In genomic region chr2:38187416-38188127, GRCh38 we compare ENCODE assay signal across 13 cellular contexts.
A peak's percentile ranks its signal among the peaks of the same experiment; 100 is the strongest.
DNase-seq lines count a peak whose midpoint lies in the region; ATAC-seq and TF ChIP-seq lines count a peak whose summit lies in the region.
"Had no signal": no experiment of that assay in that cellular context is flagged by ENCODE, and none has a peak within 500 bp of the region (broad histone marks: within the 10 kb centered on the region; RNA-seq: fewer than 3 reads in every experiment).

No MANE protein-coding gene starts in this region.

- H3K4me2 ChIP-seq in PC-9 = no peak overlapping the region

- DNase-seq in natural killer cell treated with Interleukin-12 subunit alpha and Interleukin-12 subunit beta and Interleukin-15 and Interleukin-18, amount 100 ng/mL, for 72 hours (ENCODE audit: low spot score) = no peak
- DNase-seq in natural killer cell = no peak
- DNase-seq in fibroblast of pulmonary artery (ENCODE audit: low read depth) = peak; percentile 96
- DNase-seq in non-pigmented ciliary epithelial cell (ENCODE audit: low read depth) = peak; percentile 89
- no peak for DNase-seq in PC-9
- DNase-seq in glutamatergic neuron = no peak
- no peak for DNase-seq in HT-29 (ENCODE audit: low spot score)
- DNase-seq: activated naive CD8-positive, alpha-beta T cell treated with anti-CD3 and anti-CD28 coated beads, Interleukin-2, amount 10 ng/mL, durations not matched to agents 7 days and 5 days; NCI-H2171 treated with DMSO at 0.1 percent for 48 hours; stimulated activated CD4-positive, alpha-beta T cell treated with anti-CD3 and anti-CD28 coated beads, Interleukin-2, amount 100 ng/mL, for 24 hours had no signal

- intact Hi-C loops in natural killer cell (cut with micrococcal nuclease) (no loop called here), PC-9 (cut with micrococcal nuclease; ENCODE audit: unreplicated experiment) (no loop called here)

- no TSS peak for BruUV-seq in PC-9 (replicated peaks; lab: Mats Ljungman, UMichigan)

- H3F3A ChIP-seq in PC-9 (ENCODE audit: insufficient read depth, low read depth) = no peaks in the 10 kb centered on the region; the same call in 1 of the 2 replicates

- H3K27me3 Mint-ChIP-seq in natural killer cell treated with Interleukin-12 subunit alpha and Interleukin-12 subunit beta and Interleukin-15 and Interleukin-18, amount 100 ng/mL, for 72 hours = peaks cover 29 to 51% of the 10 kb centered on the region in 2 donors
- peaks cover 32 to 43% of the 10 kb centered on the region in 2 donors for H3K27me3 Mint-ChIP-seq in natural killer cell (ENCODE audit: low read depth in 2 of 2)
- H3K27me3 Mint-ChIP-seq in glutamatergic neuron (ENCODE audit: unreplicated experiment) = peaks cover 3% of the 10 kb centered on the region

- H3K4me3 ChIP-seq in fibroblast of pulmonary artery (replicated peaks; ENCODE audit: low read depth, low read length) (no peak overlapping the region), PC-9 (no peak overlapping the region)
- H3K4me3 ChIP-seq: GM12878 had no signal

- no peak overlapping the region for H3K27ac ChIP-seq in PC-9
- H3K27ac ChIP-seq: VCaP had no signal

- no peaks in the 10 kb centered on the region for H3K36me3 ChIP-seq in PC-9 (ENCODE audit: low read depth)

- POLR2A ChIA-PET in PC-9 (lab: Charles Lee; ENCODE audit: unreplicated experiment) = no interaction called here

- no peaks in the 10 kb centered on the region for H3K27me3 ChIP-seq in PC-9 (ENCODE audit: insufficient read depth, low read depth)

- TF ChIP-seq CTCF in natural killer cell (IDR thresholded peaks at IDR 0.05) = no peak
- no peak for TF ChIP-seq CTCF in fibroblast of pulmonary artery (IDR thresholded peaks at IDR 0.05; ENCODE audit: low read length, missing control alignments)
- TF ChIP-seq CTCF in PC-9 (conservative IDR thresholded peaks at IDR 0.05) = no peak
- TF ChIP-seq CTCF in glutamatergic neuron (IDR thresholded peaks at IDR 0.05; ENCODE audit: partially characterized antibody, unreplicated experiment) = no peak

- H3K79me2 ChIP-seq in PC-9 (ENCODE audit: low read depth) = no peaks in the 10 kb centered on the region

- H3K9me2 ChIP-seq in PC-9 (ENCODE audit: insufficient read depth) = no peaks in the 10 kb centered on the region

- H3K4me1 Mint-ChIP-seq in natural killer cell treated with Interleukin-12 subunit alpha and Interleukin-12 subunit beta and Interleukin-15 and Interleukin-18, amount 100 ng/mL, for 72 hours (ENCODE audit: low read depth in 2 of 2) = peaks cover 48 to 52% of the 10 kb centered on the region in 2 donors
- peaks cover 33 to 41% of the 10 kb centered on the region in 2 donors for H3K4me1 Mint-ChIP-seq in natural killer cell
- H3K4me1 Mint-ChIP-seq in glutamatergic neuron (ENCODE audit: low read depth, unreplicated experiment) = no peaks in the 10 kb centered on the region

- H3K27ac Mint-ChIP-seq in natural killer cell treated with Interleukin-12 subunit alpha and Interleukin-12 subunit beta and Interleukin-15 and Interleukin-18, amount 100 ng/mL, for 72 hours = peak overlapping the region; percentile 20 to 34
- no peak overlapping the region for H3K27ac Mint-ChIP-seq in natural killer cell
- H3K27ac Mint-ChIP-seq in glutamatergic neuron (ENCODE audit: unreplicated experiment) = no peak overlapping the region
- H3K27ac Mint-ChIP-seq: activated naive CD8-positive, alpha-beta T cell treated with anti-CD3 and anti-CD28 coated beads, Interleukin-2, amount 10 ng/mL, durations not matched to agents 7 days and 5 days had no signal

- peaks cover 17% of the 10 kb centered on the region for H3K4me1 ChIP-seq in PC-9 (replicated peaks; ENCODE audit: insufficient read depth)

- no peak overlapping the region for H3K4me3 Mint-ChIP-seq in natural killer cell treated with Interleukin-12 subunit alpha and Interleukin-12 subunit beta and Interleukin-15 and Interleukin-18, amount 100 ng/mL, for 72 hours
- no peak overlapping the region for H3K4me3 Mint-ChIP-seq in natural killer cell
- no peak overlapping the region for H3K4me3 Mint-ChIP-seq in glutamatergic neuron (ENCODE audit: unreplicated experiment)
- H3K4me3 Mint-ChIP-seq: activated naive CD8-positive, alpha-beta T cell treated with anti-CD3 and anti-CD28 coated beads, Interleukin-2, amount 10 ng/mL, durations not matched to agents 7 days and 5 days had no signal

- no peak for ATAC-seq in natural killer cell treated with Interleukin-12 subunit alpha and Interleukin-12 subunit beta and Interleukin-15 and Interleukin-18, amount 100 ng/mL, for 72 hours
- no peak for ATAC-seq in natural killer cell
- no peak for ATAC-seq in GM21423 (IDR thresholded peaks at IDR 0.05; ENCODE audit: unreplicated experiment)
- ATAC-seq: GM12878 had no signal

- peaks cover 21% of the 10 kb centered on the region for H3K36me3 Mint-ChIP-seq in natural killer cell treated with Interleukin-12 subunit alpha and Interleukin-12 subunit beta and Interleukin-15 and Interleukin-18, amount 100 ng/mL, for 72 hours
- H3K36me3 Mint-ChIP-seq in natural killer cell (no peaks in the 10 kb centered on the region), glutamatergic neuron (ENCODE audit: unreplicated experiment) (no peaks in the 10 kb centered on the region)

- CTCF ChIA-PET in PC-9 (lab: Charles Lee) = no interaction called here

- no peaks in the 10 kb centered on the region for H4K20me1 ChIP-seq in PC-9 (ENCODE audit: insufficient read depth)

- peaks cover 4% of the 10 kb centered on the region; the same call in 1 of the 2 replicates for H3K9me3 ChIP-seq in PC-9 (ENCODE audit: insufficient read depth, low read depth)

- H3K9me3 Mint-ChIP-seq in natural killer cell treated with Interleukin-12 subunit alpha and Interleukin-12 subunit beta and Interleukin-15 and Interleukin-18, amount 100 ng/mL, for 72 hours = peaks cover 9% of the 10 kb centered on the region
- H3K9me3 Mint-ChIP-seq in natural killer cell (peaks cover 0 to 2% of the 10 kb centered on the region in 2 donors), glutamatergic neuron (ENCODE audit: unreplicated experiment) (no peaks in the 10 kb centered on the region)

- H2AFZ ChIP-seq in PC-9 = no peak overlapping the region

Comparison
In these comparisons a context has a peak if more than half of its experiments do, and no peak if none do; other contexts are left out.
1. H3K27ac Mint-ChIP-seq: peak in natural killer cell treated with Interleukin-12 subunit alpha and Interleukin-12 subunit beta and Interleukin-15 and Interleukin-18, amount 100 ng/mL, for 72 hours (2 of 2); none in natural killer cell (0 of 2) and glutamatergic neuron (single experiment).
2. DNase-seq: peak in fibroblast of pulmonary artery (single experiment) and non-pigmented ciliary epithelial cell (single experiment); none in natural killer cell treated with Interleukin-12 subunit alpha and Interleukin-12 subunit beta and Interleukin-15 and Interleukin-18, amount 100 ng/mL, for 72 hours (single experiment), natural killer cell (single experiment), PC-9 (0 of 2), glutamatergic neuron (single experiment) and HT-29 (single experiment).